13 cellular contexts compared by ENCODE assay signal in genomic region chr14:79161576-79161975, GRCh38.
A peak's percentile ranks its signal among the peaks of the same experiment; 100 is the strongest.
DNase-seq lines count a peak whose midpoint lies in the region; ATAC-seq, FAIRE-seq and TF ChIP-seq lines count a peak whose summit lies in the region.
"Had no signal": no experiment of that assay in that cellular context is flagged by ENCODE, and none has a peak within 500 bp of the region (broad histone marks: within the 10 kb centered on the region; RNA-seq: fewer than 3 reads in every experiment).

No MANE protein-coding gene starts in this region.

- no peaks in the 10 kb centered on the region for H4K20me1 ChIP-seq in GM23338 (replicated peaks; ENCODE audit: insufficient read depth)
- H4K20me1 ChIP-seq in neural progenitor cell (ENCODE audit: low read depth): no peaks in the 10 kb centered on the region

- peak; percentile 72 for ATAC-seq in GM23338
- ATAC-seq in RWPE2 (ENCODE audit: low read depth): peak; percentile 49; the same call in 2 of the 3 replicates
- ATAC-seq in HG02970 (IDR thresholded peaks at IDR 0.05; ENCODE audit: low FRiP score, unreplicated experiment): no peak
- ATAC-seq: left ventricle myocardium superior had no signal

- H3K9me3 ChIP-seq in RWPE2 (ENCODE audit: severe bottlenecking) (no peaks in the 10 kb centered on the region), neural progenitor cell (ENCODE audit: low read depth) (no peaks in the 10 kb centered on the region)
- H3K9me3 ChIP-seq: suprapubic skin had no signal

- H3K4me3 ChIP-seq in GM23338 (no peak overlapping the region), RWPE2 (ENCODE audit: severe bottlenecking) (no peak overlapping the region), fibroblast of mammary gland (ENCODE audit: control insufficient read depth, low read depth, low read length) (no peak overlapping the region), neural progenitor cell (no peak overlapping the region)
- H3K4me3 ChIP-seq: suprapubic skin had no signal

- H3K36me3 ChIP-seq in GM23338 (ENCODE audit: insufficient read depth): no peaks in the 10 kb centered on the region
- H3K36me3 ChIP-seq in RWPE2 (ENCODE audit: low read depth): no peaks in the 10 kb centered on the region
- no peaks in the 10 kb centered on the region for H3K36me3 ChIP-seq in neural progenitor cell
- H3K36me3 ChIP-seq: suprapubic skin had no signal

- H3K4me3 Mint-ChIP-seq in GM23338 (no peak overlapping the region), neural progenitor cell (no peak overlapping the region)
- H3K4me3 Mint-ChIP-seq: activated naive CD8-positive, alpha-beta T cell treated with anti-CD3 and anti-CD28 coated beads, Interleukin-2, amount 10 ng/mL, durations not matched to agents 7 days and 5 days had no signal

- no peak overlapping the region for H3K27ac Mint-ChIP-seq in GM23338
- H3K27ac Mint-ChIP-seq in neural progenitor cell: no peak overlapping the region
- H3K27ac Mint-ChIP-seq: activated naive CD8-positive, alpha-beta T cell treated with anti-CD3 and anti-CD28 coated beads, Interleukin-2, amount 10 ng/mL, durations not matched to agents 7 days and 5 days had no signal

- H3K27me3 Mint-ChIP-seq in GM23338 (ENCODE audit: insufficient read depth, low read depth, poor library complexity) (no peaks in the 10 kb centered on the region), neural progenitor cell (ENCODE audit: insufficient read depth, low read depth) (no peaks in the 10 kb centered on the region)
- H3K27me3 Mint-ChIP-seq: activated naive CD8-positive, alpha-beta T cell treated with anti-CD3 and anti-CD28 coated beads, Interleukin-2, amount 10 ng/mL, durations not matched to agents 7 days and 5 days had no signal

- TF ChIP-seq CTCF in GM23338 (conservative IDR thresholded peaks at IDR 0.05; ENCODE audit: low read depth in 2 of 2) (no peak), RWPE2 (IDR thresholded peaks at IDR 0.05; ENCODE audit: poor library complexity, severe bottlenecking) (no peak), fibroblast of mammary gland (conservative IDR thresholded peaks at IDR 0.05; ENCODE audit: control insufficient read depth, insufficient read depth, low read depth, low read length) (no peak), neural progenitor cell (IDR thresholded peaks at IDR 0.05) (no peak), D721Med (IDR thresholded peaks at IDR 0.05; ENCODE audit: insufficient read depth, missing control alignments) (no peak)

- no peaks in the 10 kb centered on the region for H3F3A ChIP-seq in GM23338 (replicated peaks; ENCODE audit: low read depth)
- H3F3A ChIP-seq in neural progenitor cell (ENCODE audit: low read depth): no peaks in the 10 kb centered on the region

- no peak overlapping the region for H3K4me2 ChIP-seq in GM23338
- H3K4me2 ChIP-seq in neural progenitor cell: no peak overlapping the region

- no peak for FAIRE-seq in D721Med (lab: Jason Lieb, UNC)
- FAIRE-seq: GM18507 had no signal

- H3K27ac ChIP-seq in GM23338 (ENCODE audit: low read depth) (no peak overlapping the region), RWPE2 (ENCODE audit: poor library complexity, severe bottlenecking) (no peak overlapping the region), neural progenitor cell (no peak overlapping the region)
- H3K27ac ChIP-seq: suprapubic skin had no signal

- H3K79me2 ChIP-seq in GM23338 (replicated peaks; ENCODE audit: insufficient read depth): no peaks in the 10 kb centered on the region
- H3K79me2 ChIP-seq in neural progenitor cell (ENCODE audit: low read depth): no peaks in the 10 kb centered on the region

- H3K9ac ChIP-seq in neural progenitor cell: no peak overlapping the region

- H3K4me1 ChIP-seq in GM23338 (ENCODE audit: insufficient read depth) (no peaks in the 10 kb centered on the region), RWPE2 (ENCODE audit: insufficient read depth, poor library complexity, severe bottlenecking) (no peaks in the 10 kb centered on the region), neural progenitor cell (no peaks in the 10 kb centered on the region)
- H3K4me1 ChIP-seq: suprapubic skin had no signal

- H2AFZ ChIP-seq in GM23338: no peak overlapping the region
- no peak overlapping the region for H2AFZ ChIP-seq in neural progenitor cell (replicated peaks)

- H3K9me3 Mint-ChIP-seq in GM23338 (no peaks in the 10 kb centered on the region), neural progenitor cell (no peaks in the 10 kb centered on the region)

- H3K4me1 Mint-ChIP-seq in GM23338: no peaks in the 10 kb centered on the region; the same call in 2 of the 3 replicates
- H3K4me1 Mint-ChIP-seq in neural progenitor cell: no peaks in the 10 kb centered on the region
- H3K4me1 Mint-ChIP-seq: activated naive CD8-positive, alpha-beta T cell treated with anti-CD3 and anti-CD28 coated beads, Interleukin-2, amount 10 ng/mL, durations not matched to agents 7 days and 5 days had no signal

- H3K9me2 ChIP-seq in GM23338 (ENCODE audit: insufficient read depth): no peaks in the 10 kb centered on the region

- no peaks in the 10 kb centered on the region for H3K36me3 Mint-ChIP-seq in GM23338 (ENCODE audit: low read depth)
- H3K36me3 Mint-ChIP-seq in neural progenitor cell: no peaks in the 10 kb centered on the region
- H3K36me3 Mint-ChIP-seq: activated naive CD8-positive, alpha-beta T cell treated with anti-CD3 and anti-CD28 coated beads, Interleukin-2, amount 10 ng/mL, durations not matched to agents 7 days and 5 days had no signal

- DNase-seq in GM23338 (ENCODE audit: low spot score) (peak; percentile 60), RWPE2 (ENCODE audit: low spot score) (no peak), fibroblast of mammary gland (ENCODE audit: low read depth) (peak; percentile 40), neural progenitor cell (ENCODE audit: low spot score) (peak; percentile 80), D721Med (ENCODE audit: insufficient read length, low spot score) (no peak), NOMO-1 (lab: John Stamatoyannopoulos, UW; ENCODE audit: unreplicated experiment in 2 of 2) (no peak)
- DNase-seq: activated CD4-positive, alpha-beta T cell treated with anti-CD3 and anti-CD28 coated beads for 48 hours; activated naive CD8-positive, alpha-beta T cell treated with anti-CD3 and anti-CD28 coated beads, Interleukin-2, amount 10 ng/mL, durations not matched to agents 7 days and 5 days; Karpas-422; left ventricle myocardium superior had no signal

- H3K27me3 ChIP-seq in GM23338 (ENCODE audit: insufficient read depth) (no peaks in the 10 kb centered on the region), RWPE2 (ENCODE audit: insufficient read depth, poor library complexity, severe bottlenecking) (no peaks in the 10 kb centered on the region), neural progenitor cell (peaks cover 18% of the 10 kb centered on the region)
- H3K27me3 ChIP-seq: suprapubic skin had no signal

TF ChIP-seq in GM23338, 12 proteins besides CTCF, POLR2A, EP300 and RAD21:
- peak; percentile 75 for TF ChIP-seq REST (IDR thresholded peaks at IDR 0.05; ENCODE audit: unreplicated experiment)
- no peak for TF ChIP-seq EZH2phosphoT487 (IDR thresholded peaks at IDR 0.05; ENCODE audit: unreplicated experiment)
- no peak for TF ChIP-seq EZH2 (IDR thresholded peaks at IDR 0.05; ENCODE audit: low read depth, unreplicated experiment)

Comparison
In these comparisons a context has a peak if more than half of its experiments do, and no peak if none do; other contexts are left out.
1. DNase-seq: peak in GM23338 (single experiment), fibroblast of mammary gland (single experiment) and neural progenitor cell (single experiment); none in RWPE2 (single experiment), D721Med (single experiment) and NOMO-1 (0 of 2).